Comparison of ENCODE assay signal across 2 cellular contexts in genomic region chr16:67539271-67539670, GRCh38.
A peak's percentile ranks its signal among the peaks of the same experiment; 100 is the strongest.
TF ChIP-seq lines count a peak whose summit lies in the region.

No MANE protein-coding gene starts in this region.

TF ChIP-seq in GM12891, 5 proteins besides CTCF, POLR2A, EP300 and RAD21:
- TF ChIP-seq POU2F2 (IDR thresholded peaks at IDR 0.05; ENCODE audit: low read depth, low read length) (no peak), PAX5 (IDR thresholded peaks at IDR 0.05; ENCODE audit: insufficient read depth, low read length, severe bottlenecking) (no peak), POLR2AphosphoS5 (IDR thresholded peaks at IDR 0.05; ENCODE audit: low read depth, low read length) (no peak), SPI1 (IDR thresholded peaks at IDR 0.05; ENCODE audit: low read depth, low read length) (no peak), TAF1 (IDR thresholded peaks at IDR 0.05; ENCODE audit: low read depth, low read length) (no peak)

TF ChIP-seq in K562, 482 proteins besides CTCF, POLR2A, EP300 and RAD21:
- TF ChIP-seq ZFP36 (IDR thresholded peaks at IDR 0.05; ENCODE audit: low read depth, low read length, partially characterized antibody), result peak; percentile 35
- TF ChIP-seq MBD1 (CRISPR knock-in tag; IDR thresholded peaks at IDR 0.05), result no peak
- no peak for TF ChIP-seq ZBTB49 (CRISPR knock-in tag; IDR thresholded peaks at IDR 0.05; ENCODE audit: borderline replicate concordance)
